ENCODE assay signal across 17 cellular contexts in the genomic region with DNA sequence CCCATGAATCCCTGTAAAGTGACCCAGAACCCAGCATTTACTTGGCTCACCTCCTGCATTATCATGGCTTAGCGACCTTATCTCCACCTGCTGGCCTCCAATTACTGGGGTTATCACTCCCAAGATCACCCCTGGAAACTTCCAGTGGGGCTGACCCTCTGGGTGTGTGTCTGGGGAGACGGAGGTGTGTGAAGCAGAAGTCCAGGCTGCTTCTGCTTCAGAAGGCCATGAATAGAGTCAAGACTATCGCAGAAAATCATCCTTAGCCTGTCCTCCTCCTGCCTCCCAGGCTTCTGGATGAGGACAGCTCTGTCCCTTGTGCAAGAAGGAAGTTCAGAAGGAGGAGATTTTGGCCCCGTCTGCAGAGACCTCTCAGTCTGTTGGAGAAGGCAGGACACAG. TPM values are rescaled to one million over a fixed set of nuclear protein-coding genes. Genes with fewer than 3 reads are reported as not detected.
"Had no signal": no experiment of that assay in that cellular context is flagged by ENCODE, and none has a peak within 500 bp of the region (broad histone marks: within the 10 kb centered on the region; RNA-seq: fewer than 3 reads in every experiment).

No MANE protein-coding gene starts in this region.

- H3K4me3 Mint-ChIP-seq: activated CD4-positive, alpha-beta T cell treated with anti-CD3 and anti-CD28 coated beads, Interleukin-2, amount 10 ng/mL, durations not matched to agents 7 days and 5 days; activated naive CD8-positive, alpha-beta T cell; dendritic cell treated with granulocyte-macrophage colony-stimulating factor and Interleukin-4, amounts not matched to agents 40 ng/mL and 50 ng/mL, for 4 days; effector memory CD8-positive, alpha-beta T cell had no signal

- ATAC-seq: effector memory CD8-positive, alpha-beta T cell; foreskin keratinocyte; left lung; pancreas had no signal

- H3K27ac Mint-ChIP-seq: activated CD4-positive, alpha-beta T cell treated with anti-CD3 and anti-CD28 coated beads, Interleukin-2, amount 10 ng/mL, durations not matched to agents 7 days and 5 days; dendritic cell treated with granulocyte-macrophage colony-stimulating factor and Interleukin-4, amounts not matched to agents 40 ng/mL and 50 ng/mL, for 4 days; effector memory CD8-positive, alpha-beta T cell had no signal

- DNase-seq: activated CD4-positive, alpha-beta T cell treated with anti-CD3 and anti-CD28 coated beads, Interleukin-2, amount 10 ng/mL, durations not matched to agents 7 days and 5 days; activated T-cell treated with anti-CD3 and anti-CD28 coated beads, Interleukin-2, amount 50 U/mL, for 1 hour; effector memory CD8-positive, alpha-beta T cell; foreskin keratinocyte; mammary epithelial cell; stimulated activated naive CD4-positive, alpha-beta T cell; T1000 had no signal

- H3K4me1 ChIP-seq: foreskin keratinocyte, left lung, pancreas had no signal

- H3K9me3 Mint-ChIP-seq: dendritic cell treated with granulocyte-macrophage colony-stimulating factor and Interleukin-4, amounts not matched to agents 40 ng/mL and 50 ng/mL, for 4 days; effector memory CD8-positive, alpha-beta T cell had no signal

- H3K27me3 Mint-ChIP-seq: activated naive CD8-positive, alpha-beta T cell had no signal

- H3K9me3 ChIP-seq: left lung, pancreas had no signal

- H3K36me3 ChIP-seq: left lung, pancreas had no signal

- H3K27ac ChIP-seq: foreskin keratinocyte, hepatocyte, left lung, pancreas had no signal

- FAIRE-seq: islet of Langerhans, pancreas had no signal

- H3K4me3 ChIP-seq: hepatocyte, left lung, pancreas had no signal

RNA-seq across cellular contexts. Expression of a gene that starts 0.4 kb away (rescaled TPM):
- total RNA-seq: chondrocyte, foreskin keratinocyte, hepatocyte, left lung, mammary epithelial cell, urinary bladder had no signal
- polyA plus RNA-seq: foreskin keratinocyte, hepatocyte, mammary epithelial cell, pancreas, urinary bladder had no signal

RNA-seq across cellular contexts. Expression of a gene that starts 16.7 kb away (rescaled TPM):
- total RNA-seq: chondrocyte, foreskin keratinocyte, hepatocyte, left lung, mammary epithelial cell, pancreas had no signal
- polyA plus RNA-seq: foreskin keratinocyte, hepatocyte, mammary epithelial cell, pancreas, urinary bladder had no signal

RNA-seq across cellular contexts. Expression of a gene that starts 28.0 kb away (rescaled TPM):
- total RNA-seq: chondrocyte; foreskin keratinocyte; hepatocyte; left lung; mammary epithelial cell; pancreas; T-helper 1 cell treated with Interleukin-12 subunit alpha and Interleukin-12 subunit beta and Interleukin-4 antibody, amounts not matched to agents 30 ng/mL and 1 ng/mL, for 36 hours; urinary bladder had no signal
- polyA plus RNA-seq: hepatocyte, pancreas, urinary bladder had no signal

RNA-seq across cellular contexts. Expression of a gene that starts 48.7 kb away (rescaled TPM):
- total RNA-seq: activated CD4-positive, alpha-beta T cell treated with anti-CD3 and anti-CD28 coated beads, Interleukin-2, amount 10 ng/mL, durations not matched to agents 7 days and 5 days; chondrocyte; foreskin keratinocyte; hepatocyte; left lung; mammary epithelial cell; mononuclear cell; pancreas; T-helper 1 cell treated with Interleukin-12 subunit alpha and Interleukin-12 subunit beta and Interleukin-4 antibody, amounts not matched to agents 30 ng/mL and 1 ng/mL, for 36 hours; urinary bladder had no signal
- polyA plus RNA-seq: foreskin keratinocyte, hepatocyte, mammary epithelial cell, pancreas, urinary bladder had no signal

RNA-seq across cellular contexts. Expression of a gene that starts 50.3 kb away (rescaled TPM):
- total RNA-seq: chondrocyte, foreskin keratinocyte, hepatocyte, left lung, mammary epithelial cell, pancreas, urinary bladder had no signal
- polyA plus RNA-seq: foreskin keratinocyte, hepatocyte, mammary epithelial cell, urinary bladder had no signal
